In genomic region chr2:197969391-197969893, GRCh38 we compare ENCODE assay signal across 17 cellular contexts.
DNase-seq lines count a peak whose midpoint lies in the region; ATAC-seq and TF ChIP-seq lines count a peak whose summit lies in the region.
"Had no signal": no experiment of that assay in that cellular context is flagged by ENCODE, and none has a peak within 500 bp of the region (broad histone marks: within the 10 kb centered on the region; RNA-seq: fewer than 3 reads in every experiment).

No MANE protein-coding gene starts in this region.

- H3K27ac ChIP-seq in epithelial cell of prostate = peak overlapping the region; percentile 43
- H3K27ac ChIP-seq in GM23338 (ENCODE audit: low read depth) = no peak overlapping the region
- H3K27ac ChIP-seq: 22Rv1, spleen, upper lobe of right lung had no signal

- TF ChIP-seq CTCF in GM23338 (conservative IDR thresholded peaks at IDR 0.05; ENCODE audit: low read depth in 2 of 2) = no peak

- intact Hi-C loops in head of caudate nucleus (cut with DNase I) = no loop called here

- H2AFZ ChIP-seq in GM23338 = no peak overlapping the region

- no peak for ATAC-seq in GM23338
- ATAC-seq: HCT116, upper lobe of right lung had no signal

- H3K36me3 ChIP-seq in GM23338 (ENCODE audit: insufficient read depth) = no peaks in the 10 kb centered on the region
- H3K36me3 ChIP-seq: spleen, upper lobe of right lung had no signal

- H3K4me1 Mint-ChIP-seq in GM23338 = no peaks in the 10 kb centered on the region
- H3K4me1 Mint-ChIP-seq: nephron progenitor cell had no signal

- H3K9me3 Mint-ChIP-seq in GM23338 = no peaks in the 10 kb centered on the region; the same call in 1 of the 3 replicates

- no peaks in the 10 kb centered on the region for H3K27me3 ChIP-seq in GM23338 (ENCODE audit: insufficient read depth)
- H3K27me3 ChIP-seq: spleen, upper lobe of right lung had no signal

- no peak overlapping the region for H3K4me2 ChIP-seq in GM23338

- no peaks in the 10 kb centered on the region for H4K20me1 ChIP-seq in GM23338 (replicated peaks; ENCODE audit: insufficient read depth)

- DNase-seq in NCI-H510A treated with DMSO at 0.1 percent for 48 hours (lab: John Stamatoyannopoulos, UW) (peak; percentile 3), NCI-H510A (lab: John Stamatoyannopoulos, UW) (no peak), M059J (ENCODE audit: low read depth) (peak; percentile 4), epithelial cell of prostate (ENCODE audit: low read depth, low spot score) (no peak), non-pigmented ciliary epithelial cell (ENCODE audit: low read depth) (peak; percentile 30), GM23338 (ENCODE audit: low spot score) (no peak), occipital lobe (lab: John Stamatoyannopoulos, UW) (no peak), head of caudate nucleus (no peak)
- DNase-seq: activated CD8-positive, alpha-beta memory T cell treated with anti-CD3 and anti-CD28 coated beads for 24 hours; DMS 273 treated with DMSO at 0.1 percent for 48 hours; NCI-H1092; nephron progenitor cell; spleen; upper lobe of right lung had no signal

- no peaks in the 10 kb centered on the region for H3K36me3 Mint-ChIP-seq in GM23338 (ENCODE audit: low read depth)

- no peaks in the 10 kb centered on the region for H3K79me2 ChIP-seq in GM23338 (replicated peaks; ENCODE audit: insufficient read depth)

- H3K27me3 Mint-ChIP-seq in GM23338 (ENCODE audit: insufficient read depth, low read depth, poor library complexity) = no peaks in the 10 kb centered on the region

- H3K4me3 ChIP-seq in GM23338 = no peak overlapping the region
- H3K4me3 ChIP-seq: spleen, upper lobe of right lung had no signal

- no peak overlapping the region for H3K4me3 Mint-ChIP-seq in GM23338
- H3K4me3 Mint-ChIP-seq: brain, nephron progenitor cell had no signal

- H3K4me1 ChIP-seq in GM23338 (ENCODE audit: insufficient read depth) = no peaks in the 10 kb centered on the region
- H3K4me1 ChIP-seq: spleen, upper lobe of right lung had no signal

- no peaks in the 10 kb centered on the region for H3F3A ChIP-seq in GM23338 (replicated peaks; ENCODE audit: low read depth)

- no peak overlapping the region for H3K27ac Mint-ChIP-seq in GM23338
- H3K27ac Mint-ChIP-seq: brain, nephron progenitor cell had no signal

- no peaks in the 10 kb centered on the region for H3K9me2 ChIP-seq in GM23338 (ENCODE audit: insufficient read depth)

TF ChIP-seq in GM23338, 12 proteins besides CTCF, POLR2A, EP300 and RAD21:
- no peak for TF ChIP-seq ZNF114 (CRISPR knock-in tag; IDR thresholded peaks at IDR 0.05)
- TF ChIP-seq EZH2 (IDR thresholded peaks at IDR 0.05; ENCODE audit: low read depth, unreplicated experiment) = no peak
- TF ChIP-seq ZNF331 (CRISPR knock-in tag; IDR thresholded peaks at IDR 0.05; ENCODE audit: low read depth) = no peak
- TF ChIP-seq CREB1 (CRISPR knock-in tag; IDR thresholded peaks at IDR 0.05; ENCODE audit: low read depth) = no peak
- TF ChIP-seq ETS1 (IDR thresholded peaks at IDR 0.05) = no peak
- no peak for TF ChIP-seq ZNF462 (CRISPR knock-in tag; IDR thresholded peaks at IDR 0.05)
- TF ChIP-seq REST (IDR thresholded peaks at IDR 0.05; ENCODE audit: unreplicated experiment) = no peak
- TF ChIP-seq JUNB (IDR thresholded peaks at IDR 0.05; ENCODE audit: unreplicated experiment) = no peak
- TF ChIP-seq STAT1 (IDR thresholded peaks at IDR 0.05; ENCODE audit: unreplicated experiment) = no peak
- no peak for TF ChIP-seq POLR2AphosphoS5 (IDR thresholded peaks at IDR 0.05; ENCODE audit: low read depth)
- no peak for TF ChIP-seq EZH2phosphoT487 (IDR thresholded peaks at IDR 0.05; ENCODE audit: unreplicated experiment)
TF ChIP-seq in GM23338: peak in this region for 0.

Comparison
In these comparisons a context has a peak if more than half of its experiments do, and no peak if none do; other contexts are left out.
1. DNase-seq: peak in NCI-H510A treated with DMSO at 0.1 percent for 48 hours (single experiment), M059J (single experiment) and non-pigmented ciliary epithelial cell (single experiment); none in NCI-H510A (single experiment), epithelial cell of prostate (single experiment), GM23338 (single experiment), occipital lobe (single experiment) and head of caudate nucleus (0 of 42).